ENCODE assay signal across 21 cellular contexts in the genomic region with DNA sequence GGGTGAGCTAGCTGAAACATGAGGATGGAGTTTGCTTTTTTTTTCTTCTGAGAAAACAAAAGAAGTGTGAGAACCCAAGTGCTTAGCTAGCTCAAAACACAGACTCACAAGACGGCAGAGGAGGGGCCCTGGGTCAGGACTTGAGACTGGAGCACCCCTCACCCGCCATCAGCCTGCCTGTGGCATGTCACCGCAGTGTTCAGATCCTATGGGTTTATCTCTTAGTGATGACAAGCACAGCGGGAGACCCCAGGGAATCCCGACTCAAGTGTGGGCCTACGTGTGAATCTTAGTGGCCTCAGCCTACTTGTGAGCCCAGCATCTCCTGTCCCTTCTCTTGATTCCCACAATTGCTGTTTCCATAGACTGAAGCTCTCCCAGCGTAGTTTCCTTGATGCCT.
"Had no signal": no experiment of that assay in that cellular context is flagged by ENCODE, and none has a peak within 500 bp of the region (broad histone marks: within the 10 kb centered on the region; RNA-seq: fewer than 3 reads in every experiment).

No MANE protein-coding gene starts in this region.

- H3K27ac ChIP-seq: colonic mucosa, lower lobe of right lung, neutrophil, pancreas, stomach, thyroid gland, vagina had no signal

- ATAC-seq: left ventricle myocardium superior; lower lobe of right lung; natural killer cell; pancreas; sciatic nerve; stimulated activated effector memory CD8-positive, alpha-beta T cell treated with anti-CD3 and anti-CD28 coated beads, Interleukin-12 subunit alpha, Interleukin-12 subunit beta, amount 100 ng/mL, for 72 hours had no signal

- H3K36me3 ChIP-seq: colonic mucosa, lower lobe of right lung, neutrophil, pancreas, stomach, thyroid gland, vagina had no signal

- DNase-seq: colonic mucosa; effector CD8-positive, alpha-beta T cell; erythroblast; head of caudate nucleus; left ventricle myocardium superior; lower lobe of right lung; natural killer cell; pancreas; retina; stimulated activated CD4-positive, alpha-beta T cell treated with anti-CD3 and anti-CD28 coated beads, Interleukin-12 subunit alpha, Interleukin-12 subunit beta, amount 100 ng/mL, for 4 hours; stimulated activated CD4-positive, alpha-beta T cell treated with anti-CD3 and anti-CD28 coated beads, Interleukin-1b, Interleukin-23, amount 100 ng/mL, for 48 hours; stimulated activated CD4-positive, alpha-beta T cell treated with anti-CD3 and anti-CD28 coated beads, Interleukin-4, amount 100 ng/mL, for 1 hour; stimulated activated naive CD4-positive, alpha-beta T cell treated with Interleukin-2 at 50 U/mL for 16 hours; stomach; thyroid gland; trophoblast cell had no signal

- H3K4me1 ChIP-seq: colonic mucosa, pancreas, stomach, vagina had no signal

- H3K4me3 ChIP-seq: colonic mucosa, lower lobe of right lung, pancreas, smooth muscle cell, stomach, thyroid gland, vagina had no signal

- H3K9me3 ChIP-seq: colonic mucosa, lower lobe of right lung, neutrophil, pancreas, stomach, thyroid gland, vagina had no signal

- H3K27me3 ChIP-seq: colonic mucosa, thyroid gland, vagina had no signal
